ENCODE assay signal across 1 cellular context in genomic region chr2:160408205-160408561, GRCh38.
TF ChIP-seq lines count a peak whose summit lies in the region.

No MANE protein-coding gene starts in this region.

TF ChIP-seq in HCT116, 20 proteins besides CTCF, POLR2A, EP300 and RAD21 (continued from another document):
- TF ChIP-seq, protein P1, sequence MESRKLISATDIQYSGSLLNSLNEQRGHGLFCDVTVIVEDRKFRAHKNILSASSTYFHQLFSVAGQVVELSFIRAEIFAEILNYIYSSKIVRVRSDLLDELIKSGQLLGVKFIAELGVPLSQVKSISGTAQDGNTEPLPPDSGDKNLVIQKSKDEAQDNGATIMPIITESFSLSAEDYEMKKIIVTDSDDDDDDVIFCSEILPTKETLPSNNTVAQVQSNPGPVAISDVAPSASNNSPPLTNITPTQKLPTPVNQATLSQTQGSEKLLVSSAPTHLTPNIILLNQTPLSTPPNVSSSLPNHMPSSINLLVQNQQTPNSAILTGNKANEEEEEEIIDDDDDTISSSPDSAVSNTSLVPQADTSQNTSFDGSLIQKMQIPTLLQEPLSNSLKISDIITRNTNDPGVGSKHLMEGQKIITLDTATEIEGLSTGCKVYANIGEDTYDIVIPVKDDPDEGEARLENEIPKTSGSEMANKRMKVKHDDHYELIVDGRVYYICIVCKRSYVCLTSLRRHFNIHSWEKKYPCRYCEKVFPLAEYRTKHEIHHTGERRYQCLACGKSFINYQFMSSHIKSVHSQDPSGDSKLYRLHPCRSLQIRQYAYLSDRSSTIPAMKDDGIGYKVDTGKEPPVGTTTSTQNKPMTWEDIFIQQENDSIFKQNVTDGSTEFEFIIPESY (IDR thresholded peaks at IDR 0.05; ENCODE audit: extremely low read depth, insufficient replicate concordance, low read length) = no peak
- no peak for TF ChIP-seq EZH2 (IDR thresholded peaks at IDR 0.05)
- TF ChIP-seq, protein P2, sequence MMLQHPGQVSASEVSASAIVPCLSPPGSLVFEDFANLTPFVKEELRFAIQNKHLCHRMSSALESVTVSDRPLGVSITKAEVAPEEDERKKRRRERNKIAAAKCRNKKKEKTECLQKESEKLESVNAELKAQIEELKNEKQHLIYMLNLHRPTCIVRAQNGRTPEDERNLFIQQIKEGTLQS (IDR thresholded peaks at IDR 0.05) = no peak
- no peak for TF ChIP-seq POLR2AphosphoS5 (IDR thresholded peaks at IDR 0.05; ENCODE audit: low read depth, low read length)
- TF ChIP-seq ELF1 (IDR thresholded peaks at IDR 0.05; ENCODE audit: borderline replicate concordance, low read depth) = no peak
- no peak for TF ChIP-seq SRF (IDR thresholded peaks at IDR 0.05; ENCODE audit: low read depth)
TF ChIP-seq in HCT116: peak in this region for 0.
